9 cellular contexts compared by ENCODE assay signal in genomic region chr5:123813937-123814624, GRCh38.
DNase-seq lines count a peak whose midpoint lies in the region; ATAC-seq, FAIRE-seq and TF ChIP-seq lines count a peak whose summit lies in the region.
"Had no signal": no experiment of that assay in that cellular context is flagged by ENCODE, and none has a peak within 500 bp of the region (broad histone marks: within the 10 kb centered on the region; RNA-seq: fewer than 3 reads in every experiment).

No MANE protein-coding gene starts in this region.

- POLR2A ChIA-PET in endothelial cell of umbilical vein (lab: Charles Lee) = no interaction called here

- peak overlapping the region in 1 of 3 experiments; percentile 6 for H3K4me3 ChIP-seq in endothelial cell of umbilical vein (replicated peaks in 1 of 3; ENCODE audit: insufficient read depth in 1 of 3, low read depth in 1 of 3, low read length in 3 of 3)
- H3K4me3 ChIP-seq in psoas muscle = no peak overlapping the region
- no peak overlapping the region for H3K4me3 ChIP-seq in adrenal gland
- H3K4me3 ChIP-seq in gastroesophageal sphincter = no peak overlapping the region
- H3K4me3 ChIP-seq in effector memory CD4-positive, alpha-beta T cell (ENCODE audit: insufficient read depth, low read depth, low read length, poor library complexity, severe bottlenecking) = no peak overlapping the region

- WGBS in psoas muscle, 3 donors = 32 to 52% (median 38%) methylated on average over 10 of the region's 10 CpGs
- 51 to 62% (median 59%) methylated on average over 10 of the region's 10 CpGs for WGBS in adrenal gland, 4 donors
- WGBS in gastroesophageal sphincter (ENCODE audit: low coverage in 1 of 2), 2 donors = 10 to 53% methylated on average over 7 to 10 of the region's 10 CpGs

- peak overlapping the region; percentile 51 for H3K27ac ChIP-seq in endothelial cell of umbilical vein (ENCODE audit: insufficient read depth, low read depth, low read length)
- peak overlapping the region; percentile 54 for H3K27ac ChIP-seq in psoas muscle
- H3K27ac ChIP-seq in adrenal gland = no peak overlapping the region
- H3K27ac ChIP-seq in gastroesophageal sphincter = no peak overlapping the region
- no peak overlapping the region for H3K27ac ChIP-seq in effector memory CD4-positive, alpha-beta T cell (ENCODE audit: insufficient read depth, low read length, poor library complexity, severe bottlenecking)

- intact Hi-C loops in endothelial cell of umbilical vein (cut with micrococcal nuclease) (loop anchor here (1.0 to 10.0 kb wide), 7 partner anchors 67 to 931 kb away; partner anchors contain the start of gene ZNF608), psoas muscle (cut with DNase I) (no loop called here), adrenal gland (cut with DNase I) (no loop called here)

- no peaks in the 10 kb centered on the region for H3K9me3 ChIP-seq in endothelial cell of umbilical vein (replicated peaks; ENCODE audit: control insufficient read depth, insufficient read depth, low read length)
- H3K9me3 ChIP-seq in psoas muscle = no peaks in the 10 kb centered on the region
- no peaks in the 10 kb centered on the region for H3K9me3 ChIP-seq in adrenal gland (replicated peaks in 1 of 3)
- H3K9me3 ChIP-seq in gastroesophageal sphincter = no peaks in the 10 kb centered on the region
- no peaks in the 10 kb centered on the region for H3K9me3 ChIP-seq in effector memory CD4-positive, alpha-beta T cell (ENCODE audit: control insufficient read depth, low read length)

- no peak for TF ChIP-seq EP300 in gastroesophageal sphincter (IDR thresholded peaks at IDR 0.05)

- H4K20me1 ChIP-seq in endothelial cell of umbilical vein (replicated peaks; ENCODE audit: control insufficient read depth, extremely low read depth, insufficient read depth, low read length) = no peaks in the 10 kb centered on the region

- H3K36me3 ChIP-seq in endothelial cell of umbilical vein (ENCODE audit: control insufficient read depth in 2 of 2, extremely low read depth in 1 of 2, insufficient read depth in 2 of 2, low read length in 2 of 2) = no peaks in the 10 kb centered on the region
- no peaks in the 10 kb centered on the region for H3K36me3 ChIP-seq in psoas muscle (ENCODE audit: insufficient read depth in 1 of 2, low read depth in 1 of 2)
- H3K36me3 ChIP-seq in adrenal gland (replicated peaks in 1 of 2) = no peaks in the 10 kb centered on the region
- H3K36me3 ChIP-seq in gastroesophageal sphincter = no peaks in the 10 kb centered on the region
- no peaks in the 10 kb centered on the region for H3K36me3 ChIP-seq in effector memory CD4-positive, alpha-beta T cell (ENCODE audit: control insufficient read depth, insufficient read depth, low read length)

- dilution Hi-C loops in endothelial cell of umbilical vein (cut with MboI; ENCODE audit: extremely low pct_ligation_motif_present, low sequenced_read_pairs) = no loop called here

- ATAC-seq in psoas muscle = peak in 3 of 4 donors; percentile 69 to 80 (median 71)
- no peak for ATAC-seq in gastroesophageal sphincter

- FAIRE-seq in endothelial cell of umbilical vein (lab: Jason Lieb, UNC) = peak; percentile 80
- FAIRE-seq: A204.1 had no signal

- no peaks in the 10 kb centered on the region for H3K9me1 ChIP-seq in endothelial cell of umbilical vein (replicated peaks; ENCODE audit: control insufficient read depth, extremely low read depth, insufficient read depth, low read length)

- no peak for TF ChIP-seq POLR2A in endothelial cell of umbilical vein (IDR thresholded peaks at IDR 0.05; ENCODE audit: low read depth, low read length)
- no peak for TF ChIP-seq POLR2A in adrenal gland (IDR thresholded peaks at IDR 0.05)
- TF ChIP-seq POLR2A in gastroesophageal sphincter (IDR thresholded peaks at IDR 0.05) = no peak

- H3K9ac ChIP-seq in endothelial cell of umbilical vein (replicated peaks; ENCODE audit: extremely low read depth, insufficient read depth, low read length) = peak overlapping the region; percentile 26

- CTCF ChIA-PET in endothelial cell of umbilical vein (lab: Charles Lee) = interaction anchor here (0.7 to 1.4 kb wide), 4 partner anchors 10 to 95 kb away, joined by 3 to 4 read pairs (median 3); no protein-coding TSS in a partner anchor

- H3K4me2 ChIP-seq in endothelial cell of umbilical vein (ENCODE audit: insufficient read depth, low read length) = peak overlapping the region; percentile 35

- peaks cover 13% of the 10 kb centered on the region for H3K4me1 ChIP-seq in endothelial cell of umbilical vein (ENCODE audit: control insufficient read depth, extremely low read depth, insufficient read depth, low read length)
- peaks cover 40% of the 10 kb centered on the region for H3K4me1 ChIP-seq in psoas muscle
- no peaks in the 10 kb centered on the region for H3K4me1 ChIP-seq in adrenal gland (replicated peaks in 1 of 2)
- peaks cover 6 to 37% (median 8%) of the 10 kb centered on the region in 3 donors for H3K4me1 ChIP-seq in gastroesophageal sphincter
- no peaks in the 10 kb centered on the region for H3K4me1 ChIP-seq in effector memory CD4-positive, alpha-beta T cell (ENCODE audit: control insufficient read depth, insufficient read depth, low read length, poor library complexity, severe bottlenecking)

- peak overlapping the region; percentile 25 for H2AFZ ChIP-seq in endothelial cell of umbilical vein (ENCODE audit: low read depth, low read length)

- no peak for TF ChIP-seq CTCF in endothelial cell of umbilical vein (IDR thresholded peaks at IDR 0.05; ENCODE audit: extremely low read depth in 1 of 2, insufficient read depth in 1 of 2, low read depth in 1 of 2, low read length in 2 of 2)
- TF ChIP-seq CTCF in psoas muscle (IDR thresholded peaks at IDR 0.05) = no peak
- TF ChIP-seq CTCF in adrenal gland (IDR thresholded peaks at IDR 0.05) = no peak
- no peak for TF ChIP-seq CTCF in gastroesophageal sphincter (IDR thresholded peaks at IDR 0.05)

- BruUV-seq in endothelial cell of umbilical vein (replicated peaks; lab: Mats Ljungman, UMichigan) = TSS peak; percentile 90

- H3K27me3 ChIP-seq in endothelial cell of umbilical vein (ENCODE audit: control insufficient read depth in 2 of 2, insufficient read depth in 2 of 2, low read length in 2 of 2) (no peaks in the 10 kb centered on the region), psoas muscle (ENCODE audit: insufficient read depth in 3 of 3, low read length in 2 of 3) (no peaks in the 10 kb centered on the region), adrenal gland (no peaks in the 10 kb centered on the region), gastroesophageal sphincter (no peaks in the 10 kb centered on the region)
- no peaks in the 10 kb centered on the region for H3K27me3 ChIP-seq in effector memory CD4-positive, alpha-beta T cell (replicated peaks; ENCODE audit: control insufficient read depth, insufficient read depth, low read length, poor library complexity, severe bottlenecking)

- H3K79me2 ChIP-seq in endothelial cell of umbilical vein (ENCODE audit: control insufficient read depth, insufficient read depth, low read length) = no peaks in the 10 kb centered on the region

- DNase-seq in NCI-H2081 (lab: John Stamatoyannopoulos, UW) = peak; percentile 43 to 58
- DNase-seq in NCI-H2081 treated with DMSO at 0.1 percent for 48 hours (lab: John Stamatoyannopoulos, UW) = no peak
- DNase-seq in NCI-H524 (lab: John Stamatoyannopoulos, UW) = peak; percentile 73 to 80
- DNase-seq in endothelial cell of umbilical vein (ENCODE audit: low read depth, low spot score) = peak; percentile 93
- no peak for DNase-seq in psoas muscle
- DNase-seq in adrenal gland = no peak
- no peak for DNase-seq in effector memory CD4-positive, alpha-beta T cell

TF ChIP-seq in endothelial cell of umbilical vein, 7 proteins besides CTCF, POLR2A, EP300 and RAD21:
- TF ChIP-seq GATA2 (IDR thresholded peaks at IDR 0.05; ENCODE audit: insufficient read depth, insufficient read length, low read depth, low read length) (peak; percentile 85), FOS (IDR thresholded peaks at IDR 0.05; ENCODE audit: borderline replicate concordance, insufficient read depth, low read length) (peak; percentile 43), EZH2 (IDR thresholded peaks at IDR 0.05; ENCODE audit: borderline replicate concordance, low read depth, low read length, severe bottlenecking) (no peak), MYC (IDR thresholded peaks at IDR 0.05; ENCODE audit: low read depth, low read length) (no peak), POLR2AphosphoS5 (IDR thresholded peaks at IDR 0.05; ENCODE audit: insufficient read depth, low read depth, low read length) (no peak), JUN (IDR thresholded peaks at IDR 0.05; ENCODE audit: borderline replicate concordance, insufficient read depth, insufficient read length, low read depth) (peak; percentile 76)
- TF ChIP-seq, protein P1, sequence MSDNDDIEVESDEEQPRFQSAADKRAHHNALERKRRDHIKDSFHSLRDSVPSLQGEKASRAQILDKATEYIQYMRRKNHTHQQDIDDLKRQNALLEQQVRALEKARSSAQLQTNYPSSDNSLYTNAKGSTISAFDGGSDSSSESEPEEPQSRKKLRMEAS (IDR thresholded peaks at IDR 0.05; ENCODE audit: insufficient read depth, insufficient read length) = peak; percentile 16

Comparison
In these comparisons a context has a peak if more than half of its experiments do, and no peak if none do; other contexts are left out.
1. DNase-seq: peak in NCI-H2081 (2 of 2), NCI-H524 (2 of 2) and endothelial cell of umbilical vein (single experiment); none in NCI-H2081 treated with DMSO at 0.1 percent for 48 hours (single experiment), psoas muscle (0 of 2), adrenal gland (0 of 7) and effector memory CD4-positive, alpha-beta T cell (0 of 3).
2. H3K27ac ChIP-seq: peak in endothelial cell of umbilical vein (single experiment) and psoas muscle (single experiment); none in adrenal gland (0 of 5), gastroesophageal sphincter (0 of 4) and effector memory CD4-positive, alpha-beta T cell (single experiment).